ENCODE assay signal across 1 cellular context in the genomic region with DNA sequence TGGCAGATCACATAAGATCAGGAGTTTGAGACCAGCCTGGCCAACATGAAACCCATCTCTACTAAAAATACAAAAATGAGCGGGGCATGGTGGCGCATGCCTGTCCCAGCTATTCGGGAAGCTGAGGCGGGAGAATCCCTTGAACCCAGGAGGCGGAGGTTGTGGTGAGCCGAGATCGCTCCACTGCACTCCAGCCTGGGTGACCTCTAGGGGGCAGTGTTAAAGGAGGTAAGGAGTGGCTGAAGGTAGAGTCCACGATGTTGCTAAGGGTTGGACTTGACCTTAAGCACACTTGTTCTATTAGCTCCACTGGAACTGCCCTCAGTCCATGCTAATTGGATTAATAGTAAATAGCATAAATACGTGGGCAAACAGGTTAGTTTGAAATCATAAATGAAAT.
TF ChIP-seq lines count a peak whose summit lies in the region.

No MANE protein-coding gene starts in this region.

TF ChIP-seq in HCT116, 20 proteins besides CTCF, POLR2A, EP300 and RAD21 (continued from another document):
- TF ChIP-seq JUND (IDR thresholded peaks at IDR 0.05): no peak
- TF ChIP-seq, protein P1, sequence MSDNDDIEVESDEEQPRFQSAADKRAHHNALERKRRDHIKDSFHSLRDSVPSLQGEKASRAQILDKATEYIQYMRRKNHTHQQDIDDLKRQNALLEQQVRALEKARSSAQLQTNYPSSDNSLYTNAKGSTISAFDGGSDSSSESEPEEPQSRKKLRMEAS (IDR thresholded peaks at IDR 0.05): no peak
- no peak for TF ChIP-seq FOSL1 (IDR thresholded peaks at IDR 0.05; ENCODE audit: low read depth)
- TF ChIP-seq SIN3A (IDR thresholded peaks at IDR 0.05; ENCODE audit: low read depth): no peak
- no peak for TF ChIP-seq YY1 (IDR thresholded peaks at IDR 0.05; ENCODE audit: extremely low read depth, insufficient replicate concordance, low read depth, low read length)
